In the genomic region with DNA sequence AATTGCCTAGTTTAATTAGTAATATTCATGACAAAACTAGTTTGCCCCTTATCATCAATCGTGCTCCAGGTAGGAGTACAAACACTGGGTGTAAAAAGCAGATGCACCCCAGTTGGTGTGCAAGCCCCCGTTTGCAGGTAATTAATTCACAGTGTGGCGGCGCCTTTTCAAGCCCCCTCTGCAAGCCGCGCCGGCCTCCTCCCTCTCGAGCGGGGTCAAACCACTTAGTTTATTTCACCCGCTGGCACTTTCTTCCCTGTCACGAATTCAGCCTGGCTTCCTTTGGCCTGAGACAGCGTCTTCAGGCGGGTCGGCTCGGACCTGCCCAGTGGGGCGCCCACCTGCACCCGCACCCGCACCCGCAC, we compare ENCODE assay signal across 8 cellular contexts.
DNase-seq lines count a peak whose midpoint lies in the region; ATAC-seq, FAIRE-seq and TF ChIP-seq lines count a peak whose summit lies in the region.

No MANE protein-coding gene starts in this region.

- H3K36me3 ChIP-seq in cardiac muscle cell (no peaks in the 10 kb centered on the region), mesenchymal stem cell (ENCODE audit: control insufficient read depth in 1 of 2, insufficient read depth in 2 of 2, low read depth in 1 of 2, low read length in 2 of 2) (no peaks in the 10 kb centered on the region), vagina (no peaks in the 10 kb centered on the region)

- 2% methylated on average over 18 of the region's 19 CpGs for WGBS in mesenchymal stem cell

- peak overlapping the region in 1 of 2 experiments; percentile 79 for H2BK12ac ChIP-seq in mesenchymal stem cell (ENCODE audit: low read length in 2 of 2)

- H3K4me2 ChIP-seq in mesenchymal stem cell (ENCODE audit: low read length, poor library complexity, severe bottlenecking) = peak overlapping the region; percentile 84

- H3K4me1 ChIP-seq in cardiac muscle cell (ENCODE audit: low read depth) (no peaks in the 10 kb centered on the region), mesenchymal stem cell (ENCODE audit: control insufficient read depth, insufficient read depth, low read depth, low read length) (peaks cover 13% of the 10 kb centered on the region), vagina (peaks cover 17% of the 10 kb centered on the region)

- peak overlapping the region; percentile 86 for H2AFZ ChIP-seq in mesenchymal stem cell (ENCODE audit: low read depth, low read length)

- FAIRE-seq in GM12891 (lab: Jason Lieb, UNC) = no peak

- H3K27ac ChIP-seq in cardiac muscle cell (no peak overlapping the region), angular gyrus (ENCODE audit: low read depth, low read length) (peak overlapping the region; percentile 56), mesenchymal stem cell (ENCODE audit: low read length, poor library complexity, severe bottlenecking) (no peak overlapping the region), vagina (no peak overlapping the region)

- no peak overlapping the region for H2AK5ac ChIP-seq in mesenchymal stem cell (ENCODE audit: low read length, severe bottlenecking)

- H4K91ac ChIP-seq in mesenchymal stem cell (ENCODE audit: low read length) = no peak overlapping the region

- peak overlapping the region; percentile 14 for H3K9ac ChIP-seq in mesenchymal stem cell (ENCODE audit: low read length)

- no peaks in the 10 kb centered on the region for H3K79me1 ChIP-seq in mesenchymal stem cell (replicated peaks; ENCODE audit: low read length, poor library complexity, severe bottlenecking)

- H3K4me3 ChIP-seq in cardiac muscle cell (peak overlapping the region; percentile 68), mesenchymal stem cell (ENCODE audit: insufficient read depth in 1 of 2, low read depth in 1 of 2, low read length in 2 of 2) (peak overlapping the region; percentile 70 to 78), vagina (peak overlapping the region; percentile 66 to 76)

- H3K27me3 ChIP-seq in cardiac muscle cell = peaks cover 70% of the 10 kb centered on the region
- peaks cover 0 to 21% of the 10 kb centered on the region in 2 experiments for H3K27me3 ChIP-seq in mesenchymal stem cell (ENCODE audit: control insufficient read depth in 1 of 2, insufficient read depth in 1 of 2, low read length in 2 of 2)
- H3K27me3 ChIP-seq in vagina = no peaks in the 10 kb centered on the region

- TF ChIP-seq CTCF in cardiac muscle cell (IDR thresholded peaks at IDR 0.05; ENCODE audit: low read depth, low read length) = no peak
- no peak for TF ChIP-seq CTCF in vagina (IDR thresholded peaks at IDR 0.05)

- DNase-seq in cardiac muscle cell (ENCODE audit: low read depth in 1 of 2, low spot score in 1 of 2) (no peak), left cardiac atrium (no peak), mesenchymal stem cell (no peak), vagina (ENCODE audit: extremely low spot score in 2 of 2) (no peak), GM12891 (ENCODE audit: insufficient read length, low spot score) (no peak), AG20443 (ENCODE audit: low spot score) (no peak), AG08396 (ENCODE audit: low spot score) (no peak)

- H3K18ac ChIP-seq in mesenchymal stem cell (ENCODE audit: low read depth in 1 of 2, low read length in 2 of 2) = peak overlapping the region in 1 of 2 experiments; percentile 93

- no peak overlapping the region for H2BK5ac ChIP-seq in mesenchymal stem cell (ENCODE audit: low read depth, low read length, poor library complexity, severe bottlenecking)

- no peak overlapping the region for H3K14ac ChIP-seq in mesenchymal stem cell (ENCODE audit: low read length in 2 of 2)

- no peak overlapping the region for H3K4ac ChIP-seq in mesenchymal stem cell (ENCODE audit: low read depth in 1 of 2, low read length in 2 of 2)

- ATAC-seq in left cardiac atrium = no peak

- TF ChIP-seq POLR2A in vagina (IDR thresholded peaks at IDR 0.05) = no peak
- TF ChIP-seq POLR2A in GM12891 (IDR thresholded peaks at IDR 0.05; ENCODE audit: low read depth, low read length) = no peak

- H2BK15ac ChIP-seq in mesenchymal stem cell (ENCODE audit: low read depth, poor library complexity, severe bottlenecking) = peak overlapping the region; percentile 34

- H2BK120ac ChIP-seq in mesenchymal stem cell (ENCODE audit: low read depth, low read length) = no peak overlapping the region

- H3K23ac ChIP-seq in mesenchymal stem cell (ENCODE audit: low read length in 2 of 2) = peak overlapping the region in 1 of 2 experiments; percentile 61

- intact Hi-C loops in left cardiac atrium (cut with DNase I) = loop anchor here in 1 of 2 donors (10.0 kb wide), 1 partner anchor 92 kb away; no protein-coding TSS in a partner anchor
- intact Hi-C loops in vagina (cut with DNase I) = no loop called here

- H4K8ac ChIP-seq in mesenchymal stem cell (ENCODE audit: low read length) = no peak overlapping the region

- H3K9me3 ChIP-seq in cardiac muscle cell (ENCODE audit: low read depth) (no peaks in the 10 kb centered on the region), mesenchymal stem cell (ENCODE audit: control insufficient read depth, low read length) (no peaks in the 10 kb centered on the region), vagina (no peaks in the 10 kb centered on the region)

TF ChIP-seq in GM12891, 5 proteins besides CTCF, POLR2A, EP300 and RAD21:
- TF ChIP-seq SPI1 (IDR thresholded peaks at IDR 0.05; ENCODE audit: low read depth, low read length) (no peak), POLR2AphosphoS5 (IDR thresholded peaks at IDR 0.05; ENCODE audit: low read depth, low read length) (no peak), POU2F2 (IDR thresholded peaks at IDR 0.05; ENCODE audit: low read depth, low read length) (no peak), PAX5 (IDR thresholded peaks at IDR 0.05; ENCODE audit: insufficient read depth, low read length, severe bottlenecking) (no peak), TAF1 (IDR thresholded peaks at IDR 0.05; ENCODE audit: low read depth, low read length) (no peak)
